Comparison of ENCODE assay signal across 8 cellular contexts in genomic region chr19:1247747-1248453, GRCh38. TPM values are rescaled to one million over a fixed set of nuclear protein-coding genes. Genes with fewer than 3 reads are reported as not detected.
DNase-seq lines count a peak whose midpoint lies in the region; ATAC-seq, FAIRE-seq and TF ChIP-seq lines count a peak whose summit lies in the region.

No MANE protein-coding gene starts in this region.

- peak overlapping the region; percentile 81 for H3K4me3 Mint-ChIP-seq in T-helper 17 cell

- in situ Hi-C loops in K562 (cut with MboI) = loop anchor here (25.0 kb wide), 1 partner anchor 486 kb away; the partner anchor contains the start of gene MISP

- H3K9me1 ChIP-seq in K562 (ENCODE audit: control insufficient read depth, insufficient read depth, low read length) = peaks cover 4% of the 10 kb centered on the region

- WGBS in K562 (ENCODE audit: insufficient coverage, low coverage, missing lambda C conversion rate) = 21% methylated on average over 10 of the region's 35 CpGs

- no peak for TF ChIP-seq POLR2A in K562 (conservative IDR thresholded peaks at IDR 0.05)

- intact Hi-C loops in K562 (cut with micrococcal nuclease) (loop anchor here (1.0 kb wide), 1 partner anchor 21 kb away; the partner anchor contains the start of gene CIRBP), kidney (cut with DNase I) (no loop called here)

- H3K9me3 ChIP-seq in T-helper 17 cell (ENCODE audit: control insufficient read depth, low read length, poor library complexity, severe bottlenecking) (no peaks in the 10 kb centered on the region), K562 (replicated peaks; ENCODE audit: control insufficient read depth, insufficient read depth, low read depth, low read length) (no peaks in the 10 kb centered on the region), kidney (ENCODE audit: control insufficient read depth in 1 of 2, low read length in 2 of 2) (no peaks in the 10 kb centered on the region)

- 0 out of 2 replicates have a peak, but pooled peaks have one; percentile 20 for TF ChIP-seq EP300 in K562 (IDR thresholded peaks at IDR 0.05; ENCODE audit: low read length)

- peaks cover 54% of the 10 kb centered on the region; the same call in 2 of the 3 replicates for H3K36me3 ChIP-seq in K562 (ENCODE audit: control insufficient read depth, insufficient read depth, low read length)
- H3K36me3 ChIP-seq in kidney (ENCODE audit: control insufficient read depth in 1 of 2, insufficient read depth in 2 of 2, low read length in 2 of 2) = peaks cover 0 to 5% of the 10 kb centered on the region in 2 donors

- POLR2A ChIA-PET in K562 (lab: Yijun Ruan, JAX) = interaction anchor here (1.0 to 1.5 kb wide), 3 partner anchors 19 to 165 kb away, joined by 3 to 14 read pairs (median 4); partner anchors contain the start of gene CIRBP

- H3K27ac Mint-ChIP-seq in T-helper 17 cell = peak overlapping the region; percentile 75

- peak overlapping the region; percentile 99 for H3K27ac ChIP-seq in K562 (ENCODE audit: extremely low read depth, low read depth, low read length)
- H3K27ac ChIP-seq in kidney (ENCODE audit: low read depth in 2 of 2, low read length in 2 of 2) = peak overlapping the region; percentile 99

- FAIRE-seq in K562 (lab: Jason Lieb, UNC) (no peak), kidney (lab: Jason Lieb, UNC) (no peak)

- H3K4me3 ChIP-seq in K562 (peak overlapping the region; percentile 82), kidney (ENCODE audit: low read length in 2 of 2) (peak overlapping the region; percentile 41 to 70)

- H3K4me1 ChIP-seq in K562 (replicated peaks in 1 of 2; ENCODE audit: control insufficient read depth in 2 of 2, insufficient read depth in 2 of 2, low read length in 2 of 2) = peaks cover 41 to 95% of the 10 kb centered on the region in 2 experiments
- H3K4me1 ChIP-seq in kidney (ENCODE audit: control insufficient read depth in 1 of 2, insufficient read depth in 1 of 2, low read depth in 1 of 2, low read length in 2 of 2) = peaks cover 22 to 30% of the 10 kb centered on the region in 2 donors

- BruUV-seq in K562 (replicated peaks; lab: Mats Ljungman, UMichigan) = no TSS peak

- CTCF ChIA-PET in K562 (lab: Yijun Ruan, JAX; ENCODE audit: low intra/inter-chr PET ratio) = interaction anchor here (0.8 to 2.0 kb wide), 2 partner anchors 19 to 26 kb away, joined by 3 to 11 read pairs; no protein-coding TSS in a partner anchor

- H2AFZ ChIP-seq in K562 (ENCODE audit: low read depth, low read length) = peak overlapping the region; percentile 90

- H3K4me2 ChIP-seq in K562 (ENCODE audit: insufficient read depth, low read length) = peak overlapping the region; percentile 73

- TF ChIP-seq CTCF in K562 (IDR thresholded peaks at IDR 0.05 in 2 of 3, conservative IDR thresholded peaks at IDR 0.05 in 1 of 3; ENCODE audit: insufficient read depth in 2 of 3, low read depth in 1 of 3, low read length in 3 of 3) = peak; percentile 60 to 69 (median 67)
- peak; percentile 4 for TF ChIP-seq CTCF in kidney (IDR thresholded peaks at IDR 0.05; ENCODE audit: borderline replicate concordance, extremely low read depth, insufficient read depth)

- H3K9ac ChIP-seq in K562 (ENCODE audit: insufficient read depth in 1 of 2, low read depth in 2 of 2, low read length in 2 of 2) = peak overlapping the region; percentile 79 to 89
- H3K9ac ChIP-seq in kidney (ENCODE audit: low read length in 2 of 2) = peak overlapping the region; percentile 59 to 67

- DNase-seq in EH (ENCODE audit: low read depth) (peak; percentile 71), T-helper 17 cell (peak in 2 of 3 donors; percentile 73 to 77), K562 (ENCODE audit: extremely low read depth in 1 of 4, low spot score in 3 of 4) (peak in 2 of 4 experiments; percentile 74 to 86), kidney (peak; percentile 95)
- DNase-seq in stimulated activated CD4-positive, alpha-beta T cell treated with anti-CD3 and anti-CD28 coated beads, Interleukin-1b, Interleukin-23, amount 100 ng/mL, for 48 hours = peak; percentile 67

- no peaks in the 10 kb centered on the region for H3K27me3 Mint-ChIP-seq in T-helper 17 cell

- H3K27me3 ChIP-seq in K562 (ENCODE audit: control insufficient read depth in 2 of 2, insufficient read depth in 2 of 2, low read length in 2 of 2) = no peaks in the 10 kb centered on the region

- TF ChIP-seq RAD21 in K562 (CRISPR knock-in tag; conservative IDR thresholded peaks at IDR 0.05 in 1 of 2, IDR thresholded peaks at IDR 0.05 in 1 of 2) = peak; percentile 16 to 23; a peak in 3 of 4 replicates

- 0 out of 2 replicates have a peak, but pooled peaks cover 5% of the 10 kb centered on the region for H4K20me1 ChIP-seq in K562 (replicated peaks; ENCODE audit: control insufficient read depth, insufficient read depth, low read length)

- H3K36me3 Mint-ChIP-seq in T-helper 17 cell (ENCODE audit: low read depth) = peaks cover 4% of the 10 kb centered on the region

- H3K79me2 ChIP-seq in K562 (ENCODE audit: control insufficient read depth, insufficient read depth, low read length) = peaks cover 62% of the 10 kb centered on the region

- ATAC-seq in HG02973 (IDR thresholded peaks at IDR 0.05; ENCODE audit: unreplicated experiment) = peak; percentile 1
- ATAC-seq in T-helper 17 cell = peak; percentile 1
- peak; percentile 9 for ATAC-seq in K562
- ATAC-seq in HG02571 (IDR thresholded peaks at IDR 0.05; ENCODE audit: unreplicated experiment) = no peak
- ATAC-seq in GM21381 (IDR thresholded peaks at IDR 0.05; ENCODE audit: unreplicated experiment) = no peak

- H3K4me1 Mint-ChIP-seq in T-helper 17 cell = peaks cover 7% of the 10 kb centered on the region

RNA-seq across cellular contexts. Expression of gene MIDN, which starts 0.5 kb away (rescaled TPM):
- total RNA-seq in T-helper 17 cell (100 to 1,000 TPM in 1 of 2 donors, 10 to 100 TPM in 1; 87.1 to 113 TPM), K562 (2014; rRNA removed) (13.5 and 20.8 TPM in 2 replicates), K562 (2014; rRNA removed; fragmentation: Illumina TruSeq; extraction: Trizol) (3.9 and 4.8 TPM in 2 replicates), K562 (2015; rRNA removed; fragmentation: Illumina TruSeq; extraction: Trizol) (10.1 and 11.0 TPM in 2 replicates), K562 (2021) (120 and 121 TPM in 2 replicates), kidney (205 TPM)
- total RNA-seq in K562 (2011; cell fraction: chromatin; rRNA removed; ENCODE audit: low replicate concordance) = 30.7 and 106 TPM in 2 replicates
- total RNA-seq in K562 (2011; cell fraction: nucleolus; rRNA removed) = 81.7 and 90.7 TPM in 2 replicates
- 55.1 and 88.1 TPM in 2 replicates for total RNA-seq in K562 (2011; cell fraction: nucleoplasm; rRNA removed)
- polyA plus RNA-seq in K562 (2011; rRNA removed) (7.0 and 10.2 TPM in 2 replicates), K562 (2014; fragmentation: Illumina TruSeq; extraction: Trizol) (20.5 and 38.3 TPM in 2 replicates), K562 (2014; fragmentation: Nextera tagmentation; extraction: Ambion mirVana) (1 to 10 TPM in 1 of 2 experiments, under 1 TPM in 1; 0.17 to 1.5 TPM), K562 (2014; rRNA removed) (41.3 and 44.6 TPM in 2 replicates), kidney (ENCODE audit: insufficient read depth, low read depth, low replicate concordance) (21.3 TPM)
- polyA plus RNA-seq in K562 (2011; cell fraction: cytosol; rRNA removed) = 14.0 and 26.8 TPM in 2 replicates
- polyA plus RNA-seq in K562 (2011; cell fraction: nucleus; rRNA removed) = 44.8 and 87.0 TPM in 2 replicates
- polyA plus RNA-seq in K562 (2012) = 29.5 and 39.8 TPM in 2 replicates
- 2.7 and 3.0 TPM in 2 replicates for polyA minus RNA-seq in K562 (2011; rRNA and poly(A)+ RNA removed)
- polyA minus RNA-seq in K562 (2011; cell fraction: cytosol; rRNA and poly(A)+ RNA removed) = 29.9 and 43.2 TPM in 2 replicates
- 28.0 and 34.2 TPM in 2 replicates for polyA minus RNA-seq in K562 (2011; cell fraction: nucleus; rRNA and poly(A)+ RNA removed)

RNA-seq across cellular contexts. Expression of gene ATP5F1D, which starts 6.3 kb away (rescaled TPM):
- total RNA-seq in T-helper 17 cell (100 to 1,000 TPM; 104 to 115 TPM), K562 (2014; rRNA removed) (135 and 145 TPM in 2 replicates), K562 (2014; rRNA removed; fragmentation: Illumina TruSeq; extraction: Trizol) (3.9 and 4.6 TPM in 2 replicates), K562 (2015; rRNA removed; fragmentation: Illumina TruSeq; extraction: Trizol) (65.2 and 73.0 TPM in 2 replicates), K562 (2021) (409 and 434 TPM in 2 replicates), kidney (183 TPM)
- 42.1 and 110 TPM in 2 replicates for total RNA-seq in K562 (2011; cell fraction: chromatin; rRNA removed; ENCODE audit: low replicate concordance)
- 116 and 129 TPM in 2 replicates for total RNA-seq in K562 (2011; cell fraction: nucleolus; rRNA removed)
- total RNA-seq in K562 (2011; cell fraction: nucleoplasm; rRNA removed) = 74.0 and 85.6 TPM in 2 replicates
- polyA plus RNA-seq in K562 (2011; rRNA removed) (36.8 and 58.7 TPM in 2 replicates), K562 (2014; fragmentation: Illumina TruSeq; extraction: Trizol) (18.7 and 106 TPM in 2 replicates), K562 (2014; fragmentation: Nextera tagmentation; extraction: Ambion mirVana) (10 to 100 TPM in 1 of 2 experiments, 1 to 10 TPM in 1; 9.7 to 23.3 TPM), K562 (2014; rRNA removed) (233 and 236 TPM in 2 replicates), kidney (ENCODE audit: insufficient read depth, low read depth, low replicate concordance) (641 TPM)
- 119 and 471 TPM in 2 replicates for polyA plus RNA-seq in K562 (2011; cell fraction: cytosol; rRNA removed)
- 90.5 and 137 TPM in 2 replicates for polyA plus RNA-seq in K562 (2011; cell fraction: nucleus; rRNA removed)
- polyA plus RNA-seq in K562 (2012) = 278 and 318 TPM in 2 replicates
- 16.5 and 29.9 TPM in 2 replicates for polyA minus RNA-seq in K562 (2011; rRNA and poly(A)+ RNA removed)
- 115 and 175 TPM in 2 replicates for polyA minus RNA-seq in K562 (2011; cell fraction: cytosol; rRNA and poly(A)+ RNA removed)
- 28.8 and 35.8 TPM in 2 replicates for polyA minus RNA-seq in K562 (2011; cell fraction: nucleus; rRNA and poly(A)+ RNA removed)

RNA-seq across cellular contexts. Expression of gene CBARP, which starts 10.1 kb away (rescaled TPM):
- total RNA-seq in T-helper 17 cell (not detected), K562 (2014; rRNA removed) (3.7 and 3.8 TPM in 2 replicates), K562 (2014; rRNA removed; fragmentation: Illumina TruSeq; extraction: Trizol) (0.18 TPM in 1 of 2 replicates, not detected in the other), K562 (2015; rRNA removed; fragmentation: Illumina TruSeq; extraction: Trizol) (1.3 and 1.4 TPM in 2 replicates), K562 (2021) (6.6 and 8.9 TPM in 2 replicates), kidney (1.1 TPM)
- 2.8 and 13.5 TPM in 2 replicates for total RNA-seq in K562 (2011; cell fraction: chromatin; rRNA removed; ENCODE audit: low replicate concordance)
- total RNA-seq in K562 (2011; cell fraction: nucleolus; rRNA removed) = 11.4 and 15.2 TPM in 2 replicates
- 4.2 and 6.2 TPM in 2 replicates for total RNA-seq in K562 (2011; cell fraction: nucleoplasm; rRNA removed)
- polyA plus RNA-seq in K562 (2011; rRNA removed) (0.98 and 1.2 TPM in 2 replicates), K562 (2014; fragmentation: Illumina TruSeq; extraction: Trizol) (0.25 and 2.3 TPM in 2 replicates), K562 (2014; fragmentation: Nextera tagmentation; extraction: Ambion mirVana) (under 1 TPM in 1 of 2 experiments, not detected in 1; 0.03 TPM), K562 (2014; rRNA removed) (5.8 and 6.3 TPM in 2 replicates), kidney (ENCODE audit: insufficient read depth, low read depth, low replicate concordance) (1.0 TPM)
- polyA plus RNA-seq in K562 (2011; cell fraction: cytosol; rRNA removed) = 0.84 and 4.5 TPM in 2 replicates
- 8.2 and 25.4 TPM in 2 replicates for polyA plus RNA-seq in K562 (2011; cell fraction: nucleus; rRNA removed)
- polyA plus RNA-seq in K562 (2012) = 3.1 and 3.3 TPM in 2 replicates
- 0.11 and 0.15 TPM in 2 replicates for polyA minus RNA-seq in K562 (2011; rRNA and poly(A)+ RNA removed)
- polyA minus RNA-seq in K562 (2011; cell fraction: cytosol; rRNA and poly(A)+ RNA removed) = 2.9 and 3.0 TPM in 2 replicates
- polyA minus RNA-seq in K562 (2011; cell fraction: nucleus; rRNA and poly(A)+ RNA removed) = 3.0 and 3.8 TPM in 2 replicates

RNA-seq across cellular contexts. Expression of gene CIRBP, which starts 21.2 kb away (rescaled TPM):
- total RNA-seq in T-helper 17 cell (100 to 1,000 TPM; 460 to 474 TPM), K562 (2014; rRNA removed) (168 and 249 TPM in 2 replicates), K562 (2014; rRNA removed; fragmentation: Illumina TruSeq; extraction: Trizol) (189 and 200 TPM in 2 replicates), K562 (2015; rRNA removed; fragmentation: Illumina TruSeq; extraction: Trizol) (176 and 206 TPM in 2 replicates), K562 (2021) (181 and 222 TPM in 2 replicates), kidney (533 TPM)
- 283 and 504 TPM in 2 replicates for total RNA-seq in K562 (2011; cell fraction: chromatin; rRNA removed; ENCODE audit: low replicate concordance)
- total RNA-seq in K562 (2011; cell fraction: nucleolus; rRNA removed) = 457 and 483 TPM in 2 replicates
- 431 and 450 TPM in 2 replicates for total RNA-seq in K562 (2011; cell fraction: nucleoplasm; rRNA removed)
- polyA plus RNA-seq in K562 (2011; rRNA removed) (124 and 166 TPM in 2 replicates), K562 (2014; fragmentation: Illumina TruSeq; extraction: Trizol) (222 and 345 TPM in 2 replicates), K562 (2014; fragmentation: Nextera tagmentation; extraction: Ambion mirVana) (10 to 100 TPM; 20.5 to 21.4 TPM), K562 (2014; rRNA removed) (306 and 327 TPM in 2 replicates), kidney (ENCODE audit: insufficient read depth, low read depth, low replicate concordance) (408 TPM)
- 92.3 and 201 TPM in 2 replicates for polyA plus RNA-seq in K562 (2011; cell fraction: cytosol; rRNA removed)
- polyA plus RNA-seq in K562 (2011; cell fraction: nucleus; rRNA removed) = 882 and 1,025 TPM in 2 replicates
- polyA plus RNA-seq in K562 (2012) = 288 and 291 TPM in 2 replicates
- polyA minus RNA-seq in K562 (2011; rRNA and poly(A)+ RNA removed) = 46.9 and 50.4 TPM in 2 replicates
- 50.4 and 50.8 TPM in 2 replicates for polyA minus RNA-seq in K562 (2011; cell fraction: cytosol; rRNA and poly(A)+ RNA removed)
- 117 and 135 TPM in 2 replicates for polyA minus RNA-seq in K562 (2011; cell fraction: nucleus; rRNA and poly(A)+ RNA removed)

RNA-seq across cellular contexts. Expression of gene FAM174C, which starts 27.4 kb away (rescaled TPM):
- 10 to 100 TPM; 40.6 to 43.6 TPM for total RNA-seq in T-helper 17 cell
- total RNA-seq in K562 (2011; cell fraction: chromatin; rRNA removed; ENCODE audit: low replicate concordance) = 6.3 and 26.6 TPM in 2 replicates
- 40.9 and 47.0 TPM in 2 replicates for total RNA-seq in K562 (2011; cell fraction: nucleolus; rRNA removed)
- 20.7 and 26.9 TPM in 2 replicates for total RNA-seq in K562 (2011; cell fraction: nucleoplasm; rRNA removed)
- total RNA-seq in K562 (2014; rRNA removed) = 72.2 and 108 TPM in 2 replicates
- total RNA-seq in K562 (2014; rRNA removed; fragmentation: Illumina TruSeq; extraction: Trizol) = 1.3 and 2.8 TPM in 2 replicates
- 40.3 and 42.6 TPM in 2 replicates for total RNA-seq in K562 (2015; rRNA removed; fragmentation: Illumina TruSeq; extraction: Trizol)
- 81.9 and 85.0 TPM in 2 replicates for total RNA-seq in K562 (2021)
- polyA plus RNA-seq in K562 (2011; rRNA removed) = 20.3 and 30.4 TPM in 2 replicates
- 58.0 and 177 TPM in 2 replicates for polyA plus RNA-seq in K562 (2011; cell fraction: cytosol; rRNA removed)
- 28.1 and 53.8 TPM in 2 replicates for polyA plus RNA-seq in K562 (2011; cell fraction: nucleus; rRNA removed)
- polyA plus RNA-seq in K562 (2012) = 65.9 and 75.4 TPM in 2 replicates
- 11.7 and 56.4 TPM in 2 replicates for polyA plus RNA-seq in K562 (2014; fragmentation: Illumina TruSeq; extraction: Trizol)
- 1 to 10 TPM in 1 of 2 experiments, under 1 TPM in 1; 0.66 to 2.7 TPM for polyA plus RNA-seq in K562 (2014; fragmentation: Nextera tagmentation; extraction: Ambion mirVana)
- polyA plus RNA-seq in K562 (2014; rRNA removed) = 89.6 and 119 TPM in 2 replicates
- 4.8 and 6.1 TPM in 2 replicates for polyA minus RNA-seq in K562 (2011; rRNA and poly(A)+ RNA removed)
- 19.6 and 23.7 TPM in 2 replicates for polyA minus RNA-seq in K562 (2011; cell fraction: cytosol; rRNA and poly(A)+ RNA removed)
- 12.0 and 12.8 TPM in 2 replicates for polyA minus RNA-seq in K562 (2011; cell fraction: nucleus; rRNA and poly(A)+ RNA removed)
- total RNA-seq in kidney = 35.3 TPM
- 94.7 TPM for polyA plus RNA-seq in kidney (ENCODE audit: insufficient read depth, low read depth, low replicate concordance)

Comparison
In these comparisons a context has a peak if more than half of its experiments do, and no peak if none do; other contexts are left out.
1. ATAC-seq: peak in HG02973 (single experiment), T-helper 17 cell (single experiment) and K562 (single experiment); none in HG02571 (single experiment) and GM21381 (single experiment).